27 cellular contexts compared by ENCODE assay signal in genomic region chr1:76203132-76203531, GRCh38.
DNase-seq lines count a peak whose midpoint lies in the region; ATAC-seq and TF ChIP-seq lines count a peak whose summit lies in the region.
"Had no signal": no experiment of that assay in that cellular context is flagged by ENCODE, and none has a peak within 500 bp of the region (broad histone marks: within the 10 kb centered on the region; RNA-seq: fewer than 3 reads in every experiment).

No MANE protein-coding gene starts in this region.

- H3K27ac Mint-ChIP-seq in CD14-positive monocyte = no peak overlapping the region
- H3K27ac Mint-ChIP-seq in WTC11 = no peak overlapping the region
- H3K27ac Mint-ChIP-seq: activated CD4-positive, alpha-beta T cell treated with anti-CD3 and anti-CD28 coated beads, Interleukin-2, amount 10 ng/mL, durations not matched to agents 24 days and 14 days; activated T-cell treated with anti-CD3 and anti-CD28 coated beads, Interleukin-2, amount 50 U/mL, for 24 hours; CD4-positive, CD25-positive, alpha-beta regulatory T cell; GM23338; neural progenitor cell; T-helper 2 cell treated with Interferon-gamma antibody and Interleukin-4, amounts not matched to agents 5 μg/mL and 100 μg/mL, for 36 hours had no signal

- H3K27me3 Mint-ChIP-seq in CD14-positive monocyte (ENCODE audit: low read depth in 3 of 3) (peaks cover 0 to 3% (median 2%) of the 10 kb centered on the region in 3 donors), WTC11 (ENCODE audit: low read depth) (no peaks in the 10 kb centered on the region)
- H3K27me3 Mint-ChIP-seq: activated CD4-positive, alpha-beta T cell treated with anti-CD3 and anti-CD28 coated beads, Interleukin-2, amount 10 ng/mL, durations not matched to agents 24 days and 14 days; activated T-cell treated with anti-CD3 and anti-CD28 coated beads, Interleukin-2, amount 50 U/mL, for 24 hours; CD4-positive, CD25-positive, alpha-beta regulatory T cell had no signal

- DNase-seq in DMS79 treated with DMSO at 0.1 percent for 48 hours (lab: John Stamatoyannopoulos, UW) (peak; percentile 82), NCI-H2107 (lab: John Stamatoyannopoulos, UW) (peak; percentile 31), NCI-H69 (lab: John Stamatoyannopoulos, UW) (peak; percentile 48), renal cortical epithelial cell (ENCODE audit: low read depth) (peak; percentile 25), CD14-positive monocyte (ENCODE audit: low spot score) (no peak), WTC11 (ENCODE audit: low spot score) (no peak), NCI-H1105 treated with DMSO at 0.1 percent for 48 hours (lab: John Stamatoyannopoulos, UW) (no peak)
- DNase-seq: activated CD4-positive, alpha-beta T cell treated with anti-CD3 and anti-CD28 coated beads, Interleukin-2, amount 10 ng/mL, durations not matched to agents 24 days and 14 days; activated gamma-delta T cell treated with Interleukin-2 at 50 U/mL for 16 hours; activated T-cell treated with anti-CD3 and anti-CD28 coated beads, Interleukin-2, amount 50 U/mL, for 24 hours; CD4-positive, CD25-positive, alpha-beta regulatory T cell; central memory CD4-positive, alpha-beta T cell; foreskin keratinocyte; heart right ventricle; IMR-90; left cardiac atrium; mesenchymal stem cell; NCI-H1048; right cardiac atrium; SHP77; stimulated activated CD4-positive, alpha-beta T cell treated with anti-CD3 and anti-CD28 coated beads, Interleukin-12 subunit alpha, Interleukin-12 subunit beta, amount 100 ng/mL, for 4 hours; stimulated activated CD4-positive, alpha-beta T cell treated with anti-CD3 and anti-CD28 coated beads, Interleukin-4, amount 100 ng/mL, for 1 hour; upper lobe of right lung had no signal

- no peaks in the 10 kb centered on the region for H3K36me3 Mint-ChIP-seq in CD14-positive monocyte
- peaks cover 8% of the 10 kb centered on the region for H3K36me3 Mint-ChIP-seq in WTC11
- H3K36me3 Mint-ChIP-seq: CD4-positive, CD25-positive, alpha-beta regulatory T cell had no signal

- H3K9me3 Mint-ChIP-seq in CD14-positive monocyte = peaks cover 1 to 5% (median 3%) of the 10 kb centered on the region in 7 donors
- peaks cover 18% of the 10 kb centered on the region for H3K9me3 Mint-ChIP-seq in WTC11
- H3K9me3 Mint-ChIP-seq: activated CD4-positive, alpha-beta T cell treated with anti-CD3 and anti-CD28 coated beads, Interleukin-2, amount 10 ng/mL, durations not matched to agents 24 days and 14 days; T-helper 2 cell treated with Interferon-gamma antibody and Interleukin-4, amounts not matched to agents 5 μg/mL and 100 μg/mL, for 36 hours had no signal

- H3K4me3 Mint-ChIP-seq in CD14-positive monocyte = no peak overlapping the region
- H3K4me3 Mint-ChIP-seq in WTC11 = no peak overlapping the region
- H3K4me3 Mint-ChIP-seq: activated CD4-positive, alpha-beta T cell treated with anti-CD3 and anti-CD28 coated beads, Interleukin-2, amount 10 ng/mL, durations not matched to agents 24 days and 14 days; activated T-cell treated with anti-CD3 and anti-CD28 coated beads, Interleukin-2, amount 50 U/mL, for 24 hours; CD4-positive, CD25-positive, alpha-beta regulatory T cell; GM23338; neural progenitor cell; T-helper 2 cell treated with Interferon-gamma antibody and Interleukin-4, amounts not matched to agents 5 μg/mL and 100 μg/mL, for 36 hours had no signal

- POLR2A ChIA-PET in WTC11 (lab: Charles Lee) = no interaction called here

- intact Hi-C loops in CD14-positive monocyte (cut with micrococcal nuclease) = no loop called here

- no peak for ATAC-seq in WTC11
- ATAC-seq: esophagus mucosa, foreskin keratinocyte, GM23338, heart right ventricle, left cardiac atrium, right cardiac atrium, upper lobe of right lung had no signal

- CTCF ChIA-PET in WTC11 (lab: Charles Lee) = no interaction called here

- TF ChIP-seq CTCF in CD14-positive monocyte (IDR thresholded peaks at IDR 0.05) (no peak), WTC11 (IDR thresholded peaks at IDR 0.05) (no peak)

- H3K4me1 Mint-ChIP-seq in CD14-positive monocyte (no peaks in the 10 kb centered on the region), WTC11 (no peaks in the 10 kb centered on the region)
- H3K4me1 Mint-ChIP-seq: activated CD4-positive, alpha-beta T cell treated with anti-CD3 and anti-CD28 coated beads, Interleukin-2, amount 10 ng/mL, durations not matched to agents 24 days and 14 days; neural progenitor cell had no signal

TF ChIP-seq in WTC11, 78 proteins besides CTCF, POLR2A, EP300 and RAD21:
- no peak for TF ChIP-seq TP53 (CRISPR knock-in tag; IDR thresholded peaks at IDR 0.05)
- no peak for TF ChIP-seq CREM (CRISPR knock-in tag; IDR thresholded peaks at IDR 0.05)
- no peak for TF ChIP-seq ZNF423 (CRISPR knock-in tag; IDR thresholded peaks at IDR 0.05)
- no peak for TF ChIP-seq JAZF1 (CRISPR knock-in tag; IDR thresholded peaks at IDR 0.05)
- TF ChIP-seq ZNF416 (CRISPR knock-in tag; IDR thresholded peaks at IDR 0.05) = no peak
- TF ChIP-seq, protein P1, sequence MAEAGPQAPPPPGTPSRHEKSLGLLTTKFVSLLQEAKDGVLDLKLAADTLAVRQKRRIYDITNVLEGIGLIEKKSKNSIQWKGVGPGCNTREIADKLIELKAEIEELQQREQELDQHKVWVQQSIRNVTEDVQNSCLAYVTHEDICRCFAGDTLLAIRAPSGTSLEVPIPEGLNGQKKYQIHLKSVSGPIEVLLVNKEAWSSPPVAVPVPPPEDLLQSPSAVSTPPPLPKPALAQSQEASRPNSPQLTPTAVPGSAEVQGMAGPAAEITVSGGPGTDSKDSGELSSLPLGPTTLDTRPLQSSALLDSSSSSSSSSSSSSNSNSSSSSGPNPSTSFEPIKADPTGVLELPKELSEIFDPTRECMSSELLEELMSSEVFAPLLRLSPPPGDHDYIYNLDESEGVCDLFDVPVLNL (CRISPR knock-in tag; IDR thresholded peaks at IDR 0.05; ENCODE audit: borderline replicate concordance, low read depth) = no peak
- TF ChIP-seq ZNF396 (CRISPR knock-in tag; IDR thresholded peaks at IDR 0.05; ENCODE audit: borderline replicate concordance) = no peak

Comparison
In these comparisons a context has a peak if more than half of its experiments do, and no peak if none do; other contexts are left out.
1. DNase-seq: peak in DMS79 treated with DMSO at 0.1 percent for 48 hours (single experiment), NCI-H2107 (single experiment), NCI-H69 (single experiment) and renal cortical epithelial cell (single experiment); none in CD14-positive monocyte (single experiment), WTC11 (single experiment) and NCI-H1105 treated with DMSO at 0.1 percent for 48 hours (single experiment).